ENCODE assay signal across 1 cellular context in the genomic region with DNA sequence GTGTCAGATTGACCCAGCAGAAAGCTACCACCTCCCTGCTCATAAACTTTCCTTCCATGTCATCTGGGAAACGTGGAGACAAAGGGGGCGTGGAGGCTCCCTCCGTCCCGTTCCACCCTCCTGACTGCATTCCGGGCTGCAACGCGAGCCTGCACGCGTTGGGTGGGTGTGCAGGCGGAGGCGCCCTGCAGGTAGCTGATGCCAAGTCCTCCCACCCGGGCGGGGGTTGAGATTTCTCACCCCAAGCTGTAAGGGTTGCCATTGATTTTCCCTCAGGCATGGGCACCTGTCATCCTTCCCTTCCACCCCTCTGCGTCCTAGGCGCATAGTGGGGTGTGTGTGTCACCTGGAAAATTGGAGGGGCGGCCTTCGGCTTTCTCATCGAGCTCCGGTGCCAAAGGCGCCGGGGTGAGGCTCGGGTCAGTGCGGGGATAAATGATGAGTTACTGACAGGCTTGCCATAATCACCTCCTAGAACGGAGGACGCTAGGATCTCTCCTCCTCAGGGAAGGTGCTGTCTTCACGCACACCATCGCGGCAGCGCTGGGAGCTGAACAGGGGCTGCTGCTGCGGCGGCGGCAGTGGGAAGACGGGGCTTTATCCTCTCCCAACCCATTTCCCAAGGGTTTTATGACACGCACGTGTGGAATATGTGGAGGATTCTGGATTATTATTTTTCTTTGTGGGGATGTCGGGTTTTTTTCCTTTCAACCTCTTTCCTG.
TF ChIP-seq lines count a peak whose summit lies in the region.

No MANE protein-coding gene starts in this region.

TF ChIP-seq in H1, 55 proteins besides CTCF, POLR2A, EP300 and RAD21:
- TF ChIP-seq SUZ12 (IDR thresholded peaks at IDR 0.05; ENCODE audit: low read length) (peak; percentile 67; the same call in 1 of the 2 replicates), TAF1 (IDR thresholded peaks at IDR 0.05; ENCODE audit: low read depth, low read length) (no peak), TEAD4 (IDR thresholded peaks at IDR 0.05; ENCODE audit: low read depth, low read length) (no peak), JUND (IDR thresholded peaks at IDR 0.05; ENCODE audit: low read length) (no peak), SIX5 (IDR thresholded peaks at IDR 0.05; ENCODE audit: low read depth, low read length) (no peak), CTBP2 (IDR thresholded peaks at IDR 0.05; ENCODE audit: borderline replicate concordance, insufficient read depth, insufficient read length, low read length) (no peak), BCL11A (IDR thresholded peaks at IDR 0.05; ENCODE audit: low read depth in 2 of 2, low read length in 2 of 2) (no peak), CHD2 (IDR thresholded peaks at IDR 0.05; ENCODE audit: low read length) (no peak), EZH2 (IDR thresholded peaks at IDR 0.05; ENCODE audit: low read depth, low read length, severe bottlenecking) (peak; percentile 65), ASH2L (IDR thresholded peaks at IDR 0.05; ENCODE audit: low read length) (no peak), RNF2 (IDR thresholded peaks at IDR 0.05; ENCODE audit: borderline replicate concordance, low read depth, low read length, missing control alignments, poor library complexity, severe bottlenecking) (no peak), SAP30 (IDR thresholded peaks at IDR 0.05; ENCODE audit: insufficient read depth, insufficient replicate concordance, low read length) (peak; percentile 41)
TF ChIP-seq in H1: peak in this region for 3.
